ENCODE assay signal across 13 cellular contexts in the genomic region with DNA sequence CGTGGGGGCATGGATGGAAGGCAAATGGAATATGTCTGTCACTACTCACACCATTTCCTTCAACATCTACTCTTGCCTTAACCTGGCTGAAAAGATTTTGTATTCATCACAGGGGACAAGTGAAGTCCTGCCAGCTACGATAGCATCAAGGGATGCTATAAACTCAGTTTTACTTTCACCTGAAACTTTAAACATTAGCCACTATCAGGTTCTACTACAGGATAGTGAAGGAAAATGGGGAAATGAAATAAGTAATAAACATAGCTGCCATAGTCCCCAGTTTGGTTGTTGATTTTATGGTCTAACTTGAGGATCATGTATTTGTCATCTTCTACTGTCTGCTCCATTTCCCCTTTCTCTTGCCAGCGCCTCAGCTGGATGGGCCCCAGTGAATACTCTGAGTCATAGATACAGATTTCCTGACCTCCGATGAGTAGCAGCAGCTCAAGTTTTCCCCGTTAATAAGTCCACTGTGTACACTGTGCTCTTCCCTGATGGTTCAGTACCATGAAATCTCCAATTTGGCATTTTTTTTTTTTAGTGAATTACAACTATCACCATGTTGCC.
DNase-seq lines count a peak whose midpoint lies in the region; ATAC-seq, FAIRE-seq and TF ChIP-seq lines count a peak whose summit lies in the region.
"Had no signal": no experiment of that assay in that cellular context is flagged by ENCODE, and none has a peak within 500 bp of the region (broad histone marks: within the 10 kb centered on the region; RNA-seq: fewer than 3 reads in every experiment).

No MANE protein-coding gene starts in this region.

- in situ Hi-C loops in GM12878 (cut with MboI): no loop called here

- H3K27me3 ChIP-seq in GM12878 (replicated peaks in 1 of 2; ENCODE audit: control insufficient read depth in 2 of 2, insufficient read depth in 2 of 2, low read length in 1 of 2) (no peaks in the 10 kb centered on the region; a peak in 2 of 4 replicates), Karpas-422 (ENCODE audit: low read length) (no peaks in the 10 kb centered on the region)
- H3K27me3 ChIP-seq: ovary had no signal

- H3K36me3 Mint-ChIP-seq in effector memory CD8-positive, alpha-beta T cell (ENCODE audit: insufficient read depth): no peaks in the 10 kb centered on the region

- ATAC-seq in GM12878: peak; percentile 53
- ATAC-seq in GM19351 (IDR thresholded peaks at IDR 0.05; ENCODE audit: unreplicated experiment): no peak
- ATAC-seq in effector memory CD8-positive, alpha-beta T cell (replicated peaks): no peak

- H4K20me1 ChIP-seq in GM12878 (ENCODE audit: control insufficient read depth, insufficient read depth): no peaks in the 10 kb centered on the region
- H4K20me1 ChIP-seq in Karpas-422 (ENCODE audit: insufficient read depth, low read depth, low read length): no peaks in the 10 kb centered on the region

- WGBS in GM12878 (ENCODE audit: insufficient coverage, insufficient replicate concordance, low lambda C conversion rate, missing lambda C conversion rate): 12% methylated on average over 5 of the region's 5 CpGs

- no peak overlapping the region for H2AFZ ChIP-seq in GM12878 (ENCODE audit: control insufficient read depth, low read depth, low read length)
- no peak overlapping the region for H2AFZ ChIP-seq in Karpas-422 (ENCODE audit: low read length)

- no peak for FAIRE-seq in GM12878 (lab: Jason Lieb, UNC)
- peak; percentile 74 for FAIRE-seq in islet of Langerhans (lab: Jason Lieb, UNC)
- FAIRE-seq: GM19239 had no signal

- SMC1A ChIA-PET in GM12878 (lab: Charles Lee; ENCODE audit: uncharacterized antibody, unreplicated experiment): interaction anchor here (0.7 kb wide), 1 partner anchor 19 kb away, joined by 3 read pairs; no protein-coding TSS in a partner anchor

- H3K4me3 ChIP-seq in AG09309 (ENCODE audit: control insufficient read depth, low read depth, low read length): no peak overlapping the region
- no peak overlapping the region for H3K4me3 ChIP-seq in GM12878
- no peak overlapping the region for H3K4me3 ChIP-seq in Karpas-422 (ENCODE audit: low read length)
- H3K4me3 ChIP-seq: ovary had no signal

- H3K4me3 Mint-ChIP-seq in effector memory CD8-positive, alpha-beta T cell: no peak overlapping the region
- H3K4me3 Mint-ChIP-seq: T-helper 1 cell treated with Interleukin-12 subunit alpha and Interleukin-12 subunit beta and Interleukin-4 antibody, amounts not matched to agents 30 μg/mL and 1 μg/mL, for 36 hours had no signal

- no peaks in the 10 kb centered on the region for H3K9me2 ChIP-seq in Karpas-422 (replicated peaks; ENCODE audit: insufficient read depth, low read length)

- H3K9ac ChIP-seq in GM12878 (ENCODE audit: control insufficient read depth, insufficient read depth, low read length) (no peak overlapping the region), Karpas-422 (ENCODE audit: low read length) (no peak overlapping the region)

- no peak for TF ChIP-seq RAD21 in GM12878 (IDR thresholded peaks at IDR 0.05; ENCODE audit: insufficient read depth, low read depth, low read length)

- H3K36me3 ChIP-seq in GM12878 (ENCODE audit: control insufficient read depth in 2 of 2, insufficient read depth in 2 of 2, low read length in 1 of 2) (no peaks in the 10 kb centered on the region), Karpas-422 (ENCODE audit: insufficient read depth, low read length) (no peaks in the 10 kb centered on the region)
- H3K36me3 ChIP-seq: ovary had no signal

- TF ChIP-seq CTCF in AG09309 (IDR thresholded peaks at IDR 0.05; ENCODE audit: control insufficient read depth, insufficient read depth, low read depth, low read length, missing control alignments) (no peak), GM12878 (IDR thresholded peaks at IDR 0.05 in 2 of 3, conservative IDR thresholded peaks at IDR 0.05 in 1 of 3; ENCODE audit: control insufficient read depth in 2 of 3, extremely low read depth in 1 of 3, insufficient read depth in 1 of 3, low read depth in 3 of 3, low read length in 3 of 3) (no peak)

- TF ChIP-seq POLR2A in GM12878 (IDR thresholded peaks at IDR 0.05; ENCODE audit: low read depth, low read length): no peak

- H3K27me3 Mint-ChIP-seq in effector memory CD8-positive, alpha-beta T cell: peaks cover 6 to 16% of the 10 kb centered on the region in 2 donors

- H3K27ac ChIP-seq in GM12878 (ENCODE audit: control insufficient read depth, insufficient read depth) (no peak overlapping the region), Karpas-422 (ENCODE audit: low read length) (no peak overlapping the region)
- H3K27ac ChIP-seq: ovary had no signal

- DNase-seq in AG09309 (ENCODE audit: low read depth) (peak; percentile 69), HPDE6-E6E7 (ENCODE audit: extremely low spot score) (peak; percentile 76), GM12878 (ENCODE audit: low read depth, low spot score) (no peak), Karpas-422 (no peak), NCI-H774 (lab: John Stamatoyannopoulos, UW) (no peak)
- no peak for DNase-seq in effector memory CD8-positive, alpha-beta T cell
- DNase-seq: activated naive CD4-positive, alpha-beta T cell treated with Interleukin-2 at 50 U/mL for 16 hours; NCI-H2107 had no signal

- peaks cover 7 to 8% of the 10 kb centered on the region in 2 donors for H3K4me1 Mint-ChIP-seq in effector memory CD8-positive, alpha-beta T cell (ENCODE audit: low read depth in 2 of 2)

- TF ChIP-seq EP300 in GM12878 (IDR thresholded peaks at IDR 0.05; ENCODE audit: borderline replicate concordance in 1 of 2, control insufficient read depth in 1 of 2, low read depth in 2 of 2, low read length in 2 of 2): no peak

- intact Hi-C loops in GM12878 (cut with micrococcal nuclease; ENCODE audit: unreplicated experiment): loop anchor here (10.0 kb wide), 1 partner anchor 210 kb away; no protein-coding TSS in a partner anchor

- no peaks in the 10 kb centered on the region for H3K4me1 ChIP-seq in GM12878 (ENCODE audit: control insufficient read depth, insufficient read depth, low read length)
- no peaks in the 10 kb centered on the region for H3K4me1 ChIP-seq in Karpas-422 (ENCODE audit: low read length)

- H3K79me2 ChIP-seq in GM12878 (ENCODE audit: control insufficient read depth, insufficient read depth, low read length) (no peaks in the 10 kb centered on the region), Karpas-422 (ENCODE audit: low read length) (no peaks in the 10 kb centered on the region)

- CTCF ChIA-PET in GM12878 (lab: Yijun Ruan, JAX): no interaction called here

- H3K27ac Mint-ChIP-seq in effector memory CD8-positive, alpha-beta T cell: no peak overlapping the region
- H3K27ac Mint-ChIP-seq: T-helper 1 cell treated with Interleukin-12 subunit alpha and Interleukin-12 subunit beta and Interleukin-4 antibody, amounts not matched to agents 30 μg/mL and 1 μg/mL, for 36 hours had no signal

- POLR2A ChIA-PET in GM12878 (lab: Charles Lee): no interaction called here

- no peak overlapping the region for H3K4me2 ChIP-seq in GM12878 (ENCODE audit: control insufficient read depth, insufficient read depth)
- no peak overlapping the region for H3K4me2 ChIP-seq in Karpas-422 (ENCODE audit: low read depth, low read length, poor library complexity, severe bottlenecking)

- RAD21 ChIA-PET in GM12878 (lab: Charles Lee; ENCODE audit: unreplicated experiment): no interaction called here

- no TSS peak for BruUV-seq in GM12878 (replicated peaks; lab: Mats Ljungman, UMichigan)

- H3K9me3 ChIP-seq in GM12878 (replicated peaks; ENCODE audit: control insufficient read depth, insufficient read depth, low read length): no peaks in the 10 kb centered on the region
- H3K9me3 ChIP-seq in Karpas-422 (ENCODE audit: low read length): no peaks in the 10 kb centered on the region
- H3K9me3 ChIP-seq: ovary had no signal

- H3K9me3 Mint-ChIP-seq in effector memory CD8-positive, alpha-beta T cell: no peaks in the 10 kb centered on the region
- H3K9me3 Mint-ChIP-seq: T-helper 1 cell treated with Interleukin-12 subunit alpha and Interleukin-12 subunit beta and Interleukin-4 antibody, amounts not matched to agents 30 μg/mL and 1 μg/mL, for 36 hours had no signal

TF ChIP-seq in GM12878, 131 proteins besides CTCF, POLR2A, EP300 and RAD21:
- no peak for TF ChIP-seq SREBF1 (IDR thresholded peaks at IDR 0.05; ENCODE audit: low read length)
TF ChIP-seq in GM12878: peak in this region for 0.

Comparison
In these comparisons a context has a peak if more than half of its experiments do, and no peak if none do; other contexts are left out.
1. DNase-seq: peak in AG09309 (single experiment) and HPDE6-E6E7 (single experiment); none in GM12878 (single experiment), Karpas-422 (single experiment), NCI-H774 (single experiment) and effector memory CD8-positive, alpha-beta T cell (0 of 3).